ENCODE assay signal across 1 cellular context in genomic region chr12:124550123-124551089, GRCh38.
TF ChIP-seq lines count a peak whose summit lies in the region.

No MANE protein-coding gene starts in this region.

TF ChIP-seq in H1, 55 proteins besides CTCF, POLR2A, EP300 and RAD21:
- no peak for TF ChIP-seq GTF2F1 (IDR thresholded peaks at IDR 0.05; ENCODE audit: borderline replicate concordance, low read depth, low read length)
TF ChIP-seq in H1: peak in this region for 0.
